Comparison of ENCODE assay signal across 8 cellular contexts in the genomic region with DNA sequence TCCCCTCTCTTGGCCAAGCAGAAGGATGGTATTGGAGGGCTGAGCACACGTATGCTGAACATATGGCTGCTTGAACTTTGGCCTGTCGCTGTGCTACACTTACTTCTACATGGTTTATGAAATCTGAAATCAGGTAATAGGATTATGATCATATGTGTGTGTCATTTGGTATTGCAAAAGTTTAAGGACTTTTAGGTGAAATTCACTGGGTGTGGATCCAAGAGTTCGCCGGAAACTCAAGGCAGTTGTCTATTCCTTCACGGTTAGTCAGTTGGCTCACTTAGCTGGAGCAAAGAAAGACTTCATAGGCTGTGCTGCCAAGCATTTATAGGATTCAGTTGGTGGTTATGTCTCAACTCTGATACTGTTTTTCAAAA. TPM values are rescaled to one million over a fixed set of nuclear protein-coding genes. Genes with fewer than 3 reads are reported as not detected.
A peak's percentile ranks its signal among the peaks of the same experiment; 100 is the strongest.
DNase-seq lines count a peak whose midpoint lies in the region; ATAC-seq and TF ChIP-seq lines count a peak whose summit lies in the region.

No MANE protein-coding gene starts in this region.

- no peaks in the 10 kb centered on the region for H3K27me3 Mint-ChIP-seq in activated T-helper 1 cell treated with anti-CD3 and anti-CD28 coated beads, Interleukin-12 subunit alpha, Interleukin-12 subunit beta, Interleukin-2, Interleukin-4 antibody, amounts not matched to agents 30 ng/mL and 10 ng/mL and 1 ng/mL, durations not matched to agents 14 hours and 24 hours and 36 hours (ENCODE audit: insufficient read depth)
- no peaks in the 10 kb centered on the region for H3K27me3 Mint-ChIP-seq in stimulated activated naive B cell treated with anti-CD40 and anti-IgM and Interleukin-4, amounts not matched to agents 10 μg/mL and 1 μg/mL and 100 μg/mL, for 72 hours

- peak overlapping the region; percentile 82 for H3K4me3 ChIP-seq in HUES48 (ENCODE audit: low read depth, low read length)
- peak overlapping the region; percentile 82; the same call in 1 of the 2 replicates for H3K4me3 ChIP-seq in iPS-18c (ENCODE audit: insufficient read depth, low read depth, low read length)

- no peak overlapping the region for H3K27ac ChIP-seq in HUES48 (ENCODE audit: low read depth, low read length)

- H3K4me1 Mint-ChIP-seq in activated T-helper 1 cell treated with anti-CD3 and anti-CD28 coated beads, Interleukin-12 subunit alpha, Interleukin-12 subunit beta, Interleukin-2, Interleukin-4 antibody, amounts not matched to agents 30 ng/mL and 10 ng/mL and 1 ng/mL, durations not matched to agents 14 hours and 24 hours and 36 hours (ENCODE audit: low read depth): peaks cover 49% of the 10 kb centered on the region
- peaks cover 18 to 25% of the 10 kb centered on the region in 2 donors for H3K4me1 Mint-ChIP-seq in stimulated activated naive B cell treated with anti-CD40 and anti-IgM and Interleukin-4, amounts not matched to agents 10 μg/mL and 1 μg/mL and 100 μg/mL, for 72 hours

- peaks cover 8% of the 10 kb centered on the region for H3K27me3 ChIP-seq in HUES48 (ENCODE audit: control insufficient read depth, insufficient read depth, low read length)

- H3K27ac Mint-ChIP-seq in activated T-helper 1 cell treated with anti-CD3 and anti-CD28 coated beads, Interleukin-12 subunit alpha, Interleukin-12 subunit beta, Interleukin-2, Interleukin-4 antibody, amounts not matched to agents 30 ng/mL and 10 ng/mL and 1 ng/mL, durations not matched to agents 14 hours and 24 hours and 36 hours: peak overlapping the region; percentile 83
- H3K27ac Mint-ChIP-seq in stimulated activated naive B cell treated with anti-CD40 and anti-IgM and Interleukin-4, amounts not matched to agents 10 μg/mL and 1 μg/mL and 100 μg/mL, for 72 hours: no peak overlapping the region

- intact Hi-C loops in activated T-helper 1 cell treated with anti-CD3 and anti-CD28 coated beads, Interleukin-12 subunit alpha, Interleukin-12 subunit beta, Interleukin-2, Interleukin-4 antibody, amounts not matched to agents 30 ng/mL and 10 ng/mL and 1 ng/mL, durations not matched to agents 14 hours and 24 hours and 36 hours (cut with micrococcal nuclease): loop anchor here (5.0 kb wide), 1 partner anchor 795 kb away; a partner anchor contains a TSS

- TF ChIP-seq CTCF in GM20000 (IDR thresholded peaks at IDR 0.05; ENCODE audit: extremely low read depth, missing control alignments): no peak

- ATAC-seq in stimulated activated naive B cell treated with anti-CD40 and anti-IgM and Interleukin-4, amounts not matched to agents 10 μg/mL and 1 μg/mL and 100 μg/mL, for 72 hours (replicated peaks): no peak
- ATAC-seq in GM21786 (IDR thresholded peaks at IDR 0.05; ENCODE audit: unreplicated experiment): no peak

- peaks cover 12% of the 10 kb centered on the region for H3K36me3 ChIP-seq in HUES48 (ENCODE audit: control insufficient read depth, insufficient read depth, low read length)

- H3K9ac ChIP-seq in HUES48 (ENCODE audit: low read depth, low read length): no peak overlapping the region

- H3K4me3 Mint-ChIP-seq in activated T-helper 1 cell treated with anti-CD3 and anti-CD28 coated beads, Interleukin-12 subunit alpha, Interleukin-12 subunit beta, Interleukin-2, Interleukin-4 antibody, amounts not matched to agents 30 ng/mL and 10 ng/mL and 1 ng/mL, durations not matched to agents 14 hours and 24 hours and 36 hours: peak overlapping the region; percentile 87
- peak overlapping the region; percentile 82 to 99 for H3K4me3 Mint-ChIP-seq in stimulated activated naive B cell treated with anti-CD40 and anti-IgM and Interleukin-4, amounts not matched to agents 10 μg/mL and 1 μg/mL and 100 μg/mL, for 72 hours

- no peaks in the 10 kb centered on the region for H3K9me3 Mint-ChIP-seq in activated T-helper 1 cell treated with anti-CD3 and anti-CD28 coated beads, Interleukin-12 subunit alpha, Interleukin-12 subunit beta, Interleukin-2, Interleukin-4 antibody, amounts not matched to agents 30 ng/mL and 10 ng/mL and 1 ng/mL, durations not matched to agents 14 hours and 24 hours and 36 hours
- H3K9me3 Mint-ChIP-seq in stimulated activated naive B cell treated with anti-CD40 and anti-IgM and Interleukin-4, amounts not matched to agents 10 μg/mL and 1 μg/mL and 100 μg/mL, for 72 hours: no peaks in the 10 kb centered on the region

- H3K9me3 ChIP-seq in HUES48 (ENCODE audit: control insufficient read depth, insufficient read depth, low read length) (no peaks in the 10 kb centered on the region), iPS-18c (ENCODE audit: control insufficient read depth, insufficient read depth, low read length) (peaks cover 3% of the 10 kb centered on the region)

- H3K4me1 ChIP-seq in HUES48 (ENCODE audit: control insufficient read depth, insufficient read depth, low read length): peaks cover 11% of the 10 kb centered on the region

- DNase-seq in COLO668 (lab: John Stamatoyannopoulos, UW; ENCODE audit: unreplicated experiment): peak; percentile 20
- no peak for DNase-seq in activated T-helper 1 cell treated with anti-CD3 and anti-CD28 coated beads, Interleukin-12 subunit alpha, Interleukin-12 subunit beta, Interleukin-2, Interleukin-4 antibody, amounts not matched to agents 30 ng/mL and 10 ng/mL and 1 ng/mL, durations not matched to agents 14 hours and 24 hours and 36 hours (ENCODE audit: low spot score)
- DNase-seq in stimulated activated naive B cell treated with anti-CD40 and anti-IgM and Interleukin-4, amounts not matched to agents 10 μg/mL and 1 μg/mL and 100 μg/mL, for 72 hours: no peak
- no peak for DNase-seq in cerebellar nuclear complex (lab: John Stamatoyannopoulos, UW)
- no peak for DNase-seq in GM20000 (ENCODE audit: low spot score)

- H3K36me3 Mint-ChIP-seq in activated T-helper 1 cell treated with anti-CD3 and anti-CD28 coated beads, Interleukin-12 subunit alpha, Interleukin-12 subunit beta, Interleukin-2, Interleukin-4 antibody, amounts not matched to agents 30 ng/mL and 10 ng/mL and 1 ng/mL, durations not matched to agents 14 hours and 24 hours and 36 hours (ENCODE audit: low read depth): peaks cover 19% of the 10 kb centered on the region
- peaks cover 5 to 18% of the 10 kb centered on the region in 2 donors for H3K36me3 Mint-ChIP-seq in stimulated activated naive B cell treated with anti-CD40 and anti-IgM and Interleukin-4, amounts not matched to agents 10 μg/mL and 1 μg/mL and 100 μg/mL, for 72 hours

RNA-seq across cellular contexts. Expression of a gene that starts 0.9 kb away (rescaled TPM):
- total RNA-seq in activated T-helper 1 cell treated with anti-CD3 and anti-CD28 coated beads, Interleukin-12 subunit alpha, Interleukin-12 subunit beta, Interleukin-2, Interleukin-4 antibody, amounts not matched to agents 30 ng/mL and 10 ng/mL and 1 ng/mL, durations not matched to agents 14 hours and 24 hours and 36 hours: 42.6 and 43.2 TPM in 2 replicates
